Comparison of ENCODE assay signal across 1 cellular context in genomic region chr9:133375116-133375723, GRCh38.
TF ChIP-seq lines count a peak whose summit lies in the region.

No MANE protein-coding gene starts in this region.

TF ChIP-seq in A549, 52 proteins besides CTCF, POLR2A, EP300 and RAD21:
- TF ChIP-seq CBX8 (IDR thresholded peaks at IDR 0.05) (no peak), FOXS1 (CRISPR knock-in tag; IDR thresholded peaks at IDR 0.05) (no peak), EHF (CRISPR knock-in tag; IDR thresholded peaks at IDR 0.05) (no peak), JUNB (IDR thresholded peaks at IDR 0.05) (no peak), RARB (CRISPR knock-in tag; IDR thresholded peaks at IDR 0.05) (no peak), CHD2 (IDR thresholded peaks at IDR 0.05; ENCODE audit: low read length, partially characterized antibody) (no peak), KDM1A (IDR thresholded peaks at IDR 0.05; ENCODE audit: low read depth) (no peak), HDAC2 (IDR thresholded peaks at IDR 0.05) (no peak), RFX5 (IDR thresholded peaks at IDR 0.05) (no peak), CHD4 (IDR thresholded peaks at IDR 0.05; ENCODE audit: borderline replicate concordance) (no peak), SMC3 (IDR thresholded peaks at IDR 0.05) (no peak), MYC (IDR thresholded peaks at IDR 0.05; ENCODE audit: borderline replicate concordance, low read length) (no peak), PBX3 (IDR thresholded peaks at IDR 0.05) (no peak), TFCP2L1 (CRISPR knock-in tag; IDR thresholded peaks at IDR 0.05) (no peak), GATA3 (IDR thresholded peaks at IDR 0.05; ENCODE audit: borderline replicate concordance) (no peak), EHMT2 (IDR thresholded peaks at IDR 0.05; ENCODE audit: low read depth) (no peak)
- TF ChIP-seq, protein P1, sequence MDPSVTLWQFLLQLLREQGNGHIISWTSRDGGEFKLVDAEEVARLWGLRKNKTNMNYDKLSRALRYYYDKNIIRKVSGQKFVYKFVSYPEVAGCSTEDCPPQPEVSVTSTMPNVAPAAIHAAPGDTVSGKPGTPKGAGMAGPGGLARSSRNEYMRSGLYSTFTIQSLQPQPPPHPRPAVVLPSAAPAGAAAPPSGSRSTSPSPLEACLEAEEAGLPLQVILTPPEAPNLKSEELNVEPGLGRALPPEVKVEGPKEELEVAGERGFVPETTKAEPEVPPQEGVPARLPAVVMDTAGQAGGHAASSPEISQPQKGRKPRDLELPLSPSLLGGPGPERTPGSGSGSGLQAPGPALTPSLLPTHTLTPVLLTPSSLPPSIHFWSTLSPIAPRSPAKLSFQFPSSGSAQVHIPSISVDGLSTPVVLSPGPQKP (IDR thresholded peaks at IDR 0.05; ENCODE audit: low read depth, low read length), result no peak
